Comparison of ENCODE assay signal across 18 cellular contexts in genomic region chr4:173052439-173052838, GRCh38.
"Had no signal": no experiment of that assay in that cellular context is flagged by ENCODE, and none has a peak within 500 bp of the region (broad histone marks: within the 10 kb centered on the region; RNA-seq: fewer than 3 reads in every experiment).

No MANE protein-coding gene starts in this region.

- H3K4me1 Mint-ChIP-seq: activated naive CD8-positive, alpha-beta T cell treated with anti-CD3 and anti-CD28 coated beads for 36 hours; central memory CD8-positive, alpha-beta T cell had no signal

- ATAC-seq: activated CD8-positive, alpha-beta T cell treated with anti-CD3 and anti-CD28 coated beads, Interleukin-2, amount 10 ng/mL, durations not matched to agents 7 days and 5 days; effector memory CD8-positive, alpha-beta T cell; esophagus mucosa; gastrocnemius medialis; natural killer cell treated with Interleukin-12 subunit alpha and Interleukin-12 subunit beta and Interleukin-15 and Interleukin-18, amount 100 ng/mL, for 72 hours; stimulated activated naive CD8-positive, alpha-beta T cell treated with anti-CD3 and anti-CD28 coated beads, Interleukin-15, Interleukin-2, amounts not matched to agents 100 U/mL and 50 U/mL, for 24 hours had no signal

- H3K36me3 Mint-ChIP-seq: activated naive CD8-positive, alpha-beta T cell treated with anti-CD3 and anti-CD28 coated beads for 36 hours; natural killer cell treated with Interleukin-12 subunit alpha and Interleukin-12 subunit beta and Interleukin-15 and Interleukin-18, amount 100 ng/mL, for 72 hours had no signal

- H3K27ac Mint-ChIP-seq: activated CD8-positive, alpha-beta T cell treated with anti-CD3 and anti-CD28 coated beads, Interleukin-2, amount 10 ng/mL, durations not matched to agents 7 days and 5 days; activated naive CD8-positive, alpha-beta T cell treated with anti-CD3 and anti-CD28 coated beads for 36 hours; effector memory CD8-positive, alpha-beta T cell; natural killer cell treated with Interleukin-12 subunit alpha and Interleukin-12 subunit beta and Interleukin-15 and Interleukin-18, amount 100 ng/mL, for 72 hours had no signal

- DNase-seq: activated CD4-positive, alpha-beta T cell treated with anti-CD3 and anti-CD28 coated beads for 1 hour; activated CD4-positive, alpha-beta T cell treated with anti-CD3 and anti-CD28 coated beads, Interleukin-2, amount 50 U/mL, for 1 hour; activated CD8-positive, alpha-beta T cell treated with anti-CD3 and anti-CD28 coated beads, Interleukin-2, amount 10 ng/mL, durations not matched to agents 7 days and 5 days; activated naive CD8-positive, alpha-beta T cell treated with anti-CD3 and anti-CD28 coated beads for 36 hours; activated T-cell treated with anti-CD3 and anti-CD28 coated beads, Interleukin-2, amount 50 U/mL, for 1 hour; dorsolateral prefrontal cortex; effector memory CD8-positive, alpha-beta T cell; gastrocnemius medialis; hypothalamus; midbrain; occipital lobe; stimulated activated CD4-positive, alpha-beta T cell treated with anti-CD3 and anti-CD28 coated beads, Interleukin-12 subunit alpha, Interleukin-12 subunit beta, amount 100 ng/mL, for 4 hours; stimulated activated CD4-positive, alpha-beta T cell treated with anti-CD3 and anti-CD28 coated beads, Interleukin-4, amount 100 ng/mL, for 4 hours; stimulated activated naive CD8-positive, alpha-beta T cell treated with anti-CD3 and anti-CD28 coated beads, Interleukin-15, Interleukin-2, amounts not matched to agents 100 U/mL and 50 U/mL, for 24 hours; T-helper 9 cell had no signal

- H3K4me1 ChIP-seq: gastrocnemius medialis had no signal

- H3K27ac ChIP-seq: gastrocnemius medialis had no signal

- H3K36me3 ChIP-seq: gastrocnemius medialis had no signal

- H3K9me3 ChIP-seq: gastrocnemius medialis had no signal

- H3K27me3 ChIP-seq: dorsolateral prefrontal cortex, gastrocnemius medialis had no signal

- H3K9me3 Mint-ChIP-seq: activated naive CD8-positive, alpha-beta T cell treated with anti-CD3 and anti-CD28 coated beads for 36 hours; central memory CD8-positive, alpha-beta T cell; effector memory CD8-positive, alpha-beta T cell; natural killer cell treated with Interleukin-12 subunit alpha and Interleukin-12 subunit beta and Interleukin-15 and Interleukin-18, amount 100 ng/mL, for 72 hours had no signal

- H3K4me3 Mint-ChIP-seq: activated CD8-positive, alpha-beta T cell treated with anti-CD3 and anti-CD28 coated beads, Interleukin-2, amount 10 ng/mL, durations not matched to agents 7 days and 5 days; activated naive CD8-positive, alpha-beta T cell treated with anti-CD3 and anti-CD28 coated beads for 36 hours; central memory CD8-positive, alpha-beta T cell; effector memory CD8-positive, alpha-beta T cell; natural killer cell treated with Interleukin-12 subunit alpha and Interleukin-12 subunit beta and Interleukin-15 and Interleukin-18, amount 100 ng/mL, for 72 hours had no signal
